Comparison of ENCODE assay signal across 15 cellular contexts in the genomic region with DNA sequence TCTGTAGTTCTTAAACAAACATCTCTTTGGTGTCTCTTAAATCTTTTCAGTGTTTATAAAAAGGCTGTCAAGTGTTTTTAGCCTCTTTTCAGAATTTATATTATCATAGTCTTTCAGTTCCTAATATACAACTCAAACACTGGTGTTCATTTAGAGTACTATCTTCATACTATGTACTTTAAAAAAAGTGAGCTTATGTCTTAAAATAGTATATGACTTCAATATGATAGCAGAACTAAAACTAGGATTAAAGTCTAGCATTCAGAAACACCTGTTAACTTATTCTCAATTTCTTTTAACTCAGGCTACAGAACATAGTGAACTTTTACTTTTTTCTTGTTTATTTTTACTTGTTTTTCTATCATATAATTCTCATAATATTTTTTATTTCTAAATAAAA. TPM values are rescaled to one million over a fixed set of nuclear protein-coding genes. Genes with fewer than 3 reads are reported as not detected.
DNase-seq lines count a peak whose midpoint lies in the region; ATAC-seq, FAIRE-seq and TF ChIP-seq lines count a peak whose summit lies in the region.
"Had no signal": no experiment of that assay in that cellular context is flagged by ENCODE, and none has a peak within 500 bp of the region (broad histone marks: within the 10 kb centered on the region; RNA-seq: fewer than 3 reads in every experiment).

No MANE protein-coding gene starts in this region.

- peak; percentile 57 for DNase-seq in naive B cell
- no peak for DNase-seq in RCC 7860 (ENCODE audit: low spot score)
- DNase-seq in chondrocyte (ENCODE audit: low spot score), result no peak
- no peak for DNase-seq in NCI-H1105 treated with DMSO at 0.1 percent for 48 hours (lab: John Stamatoyannopoulos, UW)
- no peak for DNase-seq in middle frontal gyrus (ENCODE audit: extremely low spot score, low spot score)
- DNase-seq: GOT3; Karpas-422; naive thymus-derived CD4-positive, alpha-beta T cell; NCI-H510A; spleen had no signal

- FAIRE-seq in RCC 7860 (lab: Jason Lieb, UNC), result no peak
- FAIRE-seq: D721Med had no signal

- H3K27ac Mint-ChIP-seq in naive B cell, result peak overlapping the region; percentile 96 to 100 (median 99)
- H3K27ac Mint-ChIP-seq in chondrocyte (ENCODE audit: unreplicated experiment), result no peak overlapping the region
- H3K27ac Mint-ChIP-seq: naive thymus-derived CD4-positive, alpha-beta T cell; stimulated activated effector memory CD8-positive, alpha-beta T cell treated with anti-CD3 and anti-CD28 coated beads, Interleukin-12 subunit alpha, Interleukin-12 subunit beta, amount 100 ng/mL, for 72 hours had no signal

- H3K27me3 Mint-ChIP-seq in naive B cell (no peaks in the 10 kb centered on the region), chondrocyte (ENCODE audit: low read depth) (no peaks in the 10 kb centered on the region)

- H3K4me1 Mint-ChIP-seq in naive B cell (peaks cover 23 to 41% (median 31%) of the 10 kb centered on the region in 3 donors), chondrocyte (ENCODE audit: low read depth) (peaks cover 22% of the 10 kb centered on the region)
- H3K4me1 Mint-ChIP-seq: naive thymus-derived CD4-positive, alpha-beta T cell; stimulated activated effector memory CD8-positive, alpha-beta T cell treated with anti-CD3 and anti-CD28 coated beads, Interleukin-12 subunit alpha, Interleukin-12 subunit beta, amount 100 ng/mL, for 72 hours had no signal

- peak overlapping the region; percentile 39 to 93 (median 77) for H3K4me3 Mint-ChIP-seq in naive B cell
- H3K4me3 Mint-ChIP-seq in chondrocyte (ENCODE audit: unreplicated experiment), result no peak overlapping the region
- H3K4me3 Mint-ChIP-seq: naive thymus-derived CD4-positive, alpha-beta T cell; stimulated activated effector memory CD8-positive, alpha-beta T cell treated with anti-CD3 and anti-CD28 coated beads, Interleukin-12 subunit alpha, Interleukin-12 subunit beta, amount 100 ng/mL, for 72 hours had no signal

- ATAC-seq in GM18907 (IDR thresholded peaks at IDR 0.05; ENCODE audit: unreplicated experiment) (peak; percentile 97), GM21723 (IDR thresholded peaks at IDR 0.05; ENCODE audit: unreplicated experiment) (peak; percentile 99), HG03159 (IDR thresholded peaks at IDR 0.05; ENCODE audit: unreplicated experiment) (peak; percentile 98), naive B cell (ENCODE audit: low read depth in 2 of 2) (peak; percentile 90 to 91)
- ATAC-seq: naive thymus-derived CD4-positive, alpha-beta T cell; stimulated activated effector memory CD8-positive, alpha-beta T cell treated with anti-CD3 and anti-CD28 coated beads, Interleukin-12 subunit alpha, Interleukin-12 subunit beta, amount 100 ng/mL, for 72 hours had no signal

- H3K9me3 Mint-ChIP-seq in naive B cell (peaks cover 0 to 4% (median 0%) of the 10 kb centered on the region in 7 donors), chondrocyte (ENCODE audit: low read depth) (no peaks in the 10 kb centered on the region)
- H3K9me3 Mint-ChIP-seq: stimulated activated effector memory CD8-positive, alpha-beta T cell treated with anti-CD3 and anti-CD28 coated beads, Interleukin-12 subunit alpha, Interleukin-12 subunit beta, amount 100 ng/mL, for 72 hours had no signal

- H3K36me3 Mint-ChIP-seq in naive B cell (no peaks in the 10 kb centered on the region), chondrocyte (ENCODE audit: low read depth) (no peaks in the 10 kb centered on the region)
- H3K36me3 Mint-ChIP-seq: naive thymus-derived CD4-positive, alpha-beta T cell; stimulated activated effector memory CD8-positive, alpha-beta T cell treated with anti-CD3 and anti-CD28 coated beads, Interleukin-12 subunit alpha, Interleukin-12 subunit beta, amount 100 ng/mL, for 72 hours had no signal

- TF ChIP-seq CTCF in chondrocyte (IDR thresholded peaks at IDR 0.05), result no peak

RNA-seq across cellular contexts. Expression of gene IKZF2, which starts 14.7 kb away (rescaled TPM):
- 1 to 10 TPM in 5 of 6 donors, under 1 TPM in 1; 0.59 to 6.8 (median 4.5) TPM for polyA plus RNA-seq in naive B cell (ENCODE audit: low read depth in 6 of 6)
- 8.6 to 18.1 TPM (median 9.2 TPM) in 3 replicates for total RNA-seq in chondrocyte
